10 cellular contexts compared by ENCODE assay signal in the genomic region with DNA sequence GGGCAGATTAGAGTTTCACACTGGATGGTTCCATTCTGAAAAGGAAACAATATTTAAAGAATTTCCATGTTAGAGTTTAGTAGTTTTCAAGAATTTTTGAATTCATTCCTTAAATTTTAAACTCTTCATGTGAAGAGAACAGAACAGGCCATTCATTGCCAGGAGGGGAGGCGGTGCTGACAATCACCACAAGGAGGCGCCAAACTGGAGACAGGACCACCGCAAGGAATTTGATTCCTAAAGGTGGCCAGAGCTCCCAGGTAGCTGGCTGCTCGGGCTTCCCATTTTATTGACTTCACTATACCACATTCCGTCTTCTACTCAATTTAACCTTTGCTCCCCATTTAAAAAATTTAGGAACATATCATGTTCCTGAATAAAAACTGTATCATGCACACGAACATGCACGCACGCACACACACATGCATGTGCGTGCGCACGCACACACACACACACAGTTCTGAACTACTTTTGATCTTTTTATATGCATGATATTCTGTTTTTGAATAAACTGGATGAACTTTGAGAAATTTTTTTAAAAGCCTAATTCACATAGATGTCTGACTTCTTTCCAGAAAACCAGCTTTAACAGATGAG.
A peak's percentile ranks its signal among the peaks of the same experiment; 100 is the strongest.
DNase-seq lines count a peak whose midpoint lies in the region; ATAC-seq and TF ChIP-seq lines count a peak whose summit lies in the region.
"Had no signal": no experiment of that assay in that cellular context is flagged by ENCODE, and none has a peak within 500 bp of the region (broad histone marks: within the 10 kb centered on the region; RNA-seq: fewer than 3 reads in every experiment).

No MANE protein-coding gene starts in this region.

- H3K4me2 ChIP-seq in PC-3 (ENCODE audit: low read length) = no peak overlapping the region

- H3K27ac Mint-ChIP-seq in CD8-positive, alpha-beta T cell = no peak overlapping the region
- H3K27ac Mint-ChIP-seq in immature natural killer cell = no peak overlapping the region
- no peak overlapping the region for H3K27ac Mint-ChIP-seq in activated T-helper 17 cell treated with anti-CD3 and anti-CD28 coated beads, Interleukin-2, amount 50 U/mL, for 72 hours
- H3K27ac Mint-ChIP-seq: IgD-negative memory B cell had no signal

- H3K27me3 ChIP-seq in CD8-positive, alpha-beta T cell (ENCODE audit: insufficient read depth, low read length) = no peaks in the 10 kb centered on the region
- H3K27me3 ChIP-seq in PC-3 (ENCODE audit: low read length) = peaks cover 53% of the 10 kb centered on the region

- H3K4me3 Mint-ChIP-seq in CD8-positive, alpha-beta T cell = no peak overlapping the region
- no peak overlapping the region for H3K4me3 Mint-ChIP-seq in immature natural killer cell
- H3K4me3 Mint-ChIP-seq in activated T-helper 17 cell treated with anti-CD3 and anti-CD28 coated beads, Interleukin-2, amount 50 U/mL, for 72 hours = no peak overlapping the region
- H3K4me3 Mint-ChIP-seq: IgD-negative memory B cell had no signal

- H3K9me3 ChIP-seq in CD8-positive, alpha-beta T cell (ENCODE audit: low read length) = no peaks in the 10 kb centered on the region
- no peaks in the 10 kb centered on the region for H3K9me3 ChIP-seq in PC-3 (ENCODE audit: low read length)

- H3K36me3 ChIP-seq in CD8-positive, alpha-beta T cell (ENCODE audit: insufficient read depth, low read length) = peaks cover 26% of the 10 kb centered on the region
- no peaks in the 10 kb centered on the region for H3K36me3 ChIP-seq in PC-3 (ENCODE audit: low read depth, low read length)

- H3K4me1 Mint-ChIP-seq in CD8-positive, alpha-beta T cell (ENCODE audit: low read depth) = peaks cover 15% of the 10 kb centered on the region
- no peaks in the 10 kb centered on the region for H3K4me1 Mint-ChIP-seq in immature natural killer cell
- H3K4me1 Mint-ChIP-seq in activated T-helper 17 cell treated with anti-CD3 and anti-CD28 coated beads, Interleukin-2, amount 50 U/mL, for 72 hours = no peaks in the 10 kb centered on the region
- H3K4me1 Mint-ChIP-seq: IgD-negative memory B cell had no signal

- no peak overlapping the region for H3K27ac ChIP-seq in CD8-positive, alpha-beta T cell (ENCODE audit: low read depth, low read length)
- no peak overlapping the region for H3K27ac ChIP-seq in PC-3 (ENCODE audit: low read length)
- H3K27ac ChIP-seq: skin epidermis had no signal

- intact Hi-C loops in CD8-positive, alpha-beta T cell (cut with DNase I, micrococcal nuclease) = loop anchor here (1.0 to 10.0 kb wide), 7 partner anchors 37 to 760 kb away; a partner anchor contains a TSS
- intact Hi-C loops in PC-3 (cut with micrococcal nuclease) = loop anchor here (10.0 kb wide), 1 partner anchor 160 kb away; no protein-coding TSS in a partner anchor

- DNase-seq in CD8-positive, alpha-beta T cell = peak; percentile 37 to 81 (median 67)
- DNase-seq in PC-3 (peak; percentile 54), immature natural killer cell (peak; percentile 21 to 37 (median 36)), GF-D8 (lab: John Stamatoyannopoulos, UW) (no peak)
- DNase-seq in activated naive CD4-positive, alpha-beta T cell (lab: John Stamatoyannopoulos, UW) = peak; percentile 15 to 38 (median 28)
- DNase-seq in stimulated activated CD8-positive, alpha-beta memory T cell treated with anti-CD3 and anti-CD28 coated beads, Interleukin-15, amount 100 ng/mL, for 1 hour (ENCODE audit: low read depth) = peak; percentile 49

- H3F3A ChIP-seq in PC-3 (ENCODE audit: low read length, unreplicated experiment) = no peaks in the 10 kb centered on the region

- TF ChIP-seq CTCF in CD8-positive, alpha-beta T cell (IDR thresholded peaks at IDR 0.05) = peak; percentile 93
- peak; percentile 89 for TF ChIP-seq CTCF in PC-3 (conservative IDR thresholded peaks at IDR 0.05; ENCODE audit: low read depth, low read length)

- CTCF ChIA-PET in CD8-positive, alpha-beta T cell (lab: Charles Lee) = interaction anchor here (0.6 to 5.4 kb wide), 38 partner anchors 9 to 963 kb away, joined by 3 to 116 read pairs (median 4); a partner anchor contains a TSS
- CTCF ChIA-PET in PC-3 (lab: Charles Lee) = interaction anchor here (0.6 kb wide), 1 partner anchor 24 kb away, joined by 3 read pairs; no protein-coding TSS in a partner anchor

- POLR2A ChIA-PET in CD8-positive, alpha-beta T cell (lab: Charles Lee) = interaction anchor here (0.9 to 1.5 kb wide), 4 partner anchors 14 to 100 kb away, joined by 3 to 6 read pairs (median 4); no protein-coding TSS in a partner anchor
- POLR2A ChIA-PET in PC-3 (lab: Charles Lee; ENCODE audit: unreplicated experiment) = no interaction called here

- no peaks in the 10 kb centered on the region for H3K9me2 ChIP-seq in PC-3 (replicated peaks; ENCODE audit: low read length)

- no peaks in the 10 kb centered on the region for H3K79me2 ChIP-seq in PC-3 (ENCODE audit: low read length)

- peak; percentile 58 for ATAC-seq in CD8-positive, alpha-beta T cell
- peak; percentile 54 for ATAC-seq in GM21619 (IDR thresholded peaks at IDR 0.05; ENCODE audit: unreplicated experiment)
- no peak for ATAC-seq in PC-3
- no peak for ATAC-seq in activated T-helper 17 cell treated with anti-CD3 and anti-CD28 coated beads, Interleukin-2, amount 50 U/mL, for 72 hours (replicated peaks)

- H3K4me1 ChIP-seq in CD8-positive, alpha-beta T cell (ENCODE audit: insufficient read depth, low read length) = no peaks in the 10 kb centered on the region
- no peaks in the 10 kb centered on the region for H3K4me1 ChIP-seq in PC-3 (ENCODE audit: insufficient read depth, low read length)

- H3K9ac ChIP-seq in PC-3 (ENCODE audit: low read length) = no peak overlapping the region

- BruUV-seq in PC-3 (replicated peaks; lab: Mats Ljungman, UMichigan) = no TSS peak

- no peak overlapping the region for H3K4me3 ChIP-seq in CD8-positive, alpha-beta T cell (ENCODE audit: low read depth, low read length)
- H3K4me3 ChIP-seq in PC-3 (ENCODE audit: low read length) = no peak overlapping the region
- H3K4me3 ChIP-seq: skin epidermis had no signal

- H3K36me3 Mint-ChIP-seq in CD8-positive, alpha-beta T cell = peaks cover 78% of the 10 kb centered on the region
- H3K36me3 Mint-ChIP-seq in immature natural killer cell = no peaks in the 10 kb centered on the region
- peaks cover 64% of the 10 kb centered on the region for H3K36me3 Mint-ChIP-seq in activated T-helper 17 cell treated with anti-CD3 and anti-CD28 coated beads, Interleukin-2, amount 50 U/mL, for 72 hours (ENCODE audit: low read depth)
- H3K36me3 Mint-ChIP-seq: IgD-negative memory B cell had no signal

- no peaks in the 10 kb centered on the region for H4K20me1 ChIP-seq in PC-3 (ENCODE audit: low read length)

- H3K27me3 Mint-ChIP-seq in CD8-positive, alpha-beta T cell (ENCODE audit: low read depth) = no peaks in the 10 kb centered on the region
- H3K27me3 Mint-ChIP-seq in immature natural killer cell (ENCODE audit: low read depth in 3 of 3) = peaks cover 0 to 6% (median 0%) of the 10 kb centered on the region in 3 donors
- H3K27me3 Mint-ChIP-seq in activated T-helper 17 cell treated with anti-CD3 and anti-CD28 coated beads, Interleukin-2, amount 50 U/mL, for 72 hours = no peaks in the 10 kb centered on the region
- H3K27me3 Mint-ChIP-seq: IgD-negative memory B cell had no signal

- H2AFZ ChIP-seq in PC-3 (ENCODE audit: low read length) = no peak overlapping the region

- no peaks in the 10 kb centered on the region for H3K9me3 Mint-ChIP-seq in CD8-positive, alpha-beta T cell
- H3K9me3 Mint-ChIP-seq in immature natural killer cell = no peaks in the 10 kb centered on the region
- no peaks in the 10 kb centered on the region for H3K9me3 Mint-ChIP-seq in activated T-helper 17 cell treated with anti-CD3 and anti-CD28 coated beads, Interleukin-2, amount 50 U/mL, for 72 hours

Comparison
In these comparisons a context has a peak if more than half of its experiments do, and no peak if none do; other contexts are left out.
1. ATAC-seq: peak in CD8-positive, alpha-beta T cell (single experiment) and GM21619 (single experiment); none in PC-3 (single experiment) and activated T-helper 17 cell treated with anti-CD3 and anti-CD28 coated beads, Interleukin-2, amount 50 U/mL, for 72 hours (single experiment).